Comparison of ENCODE assay signal across 23 cellular contexts in genomic region chr14:80336613-80337106, GRCh38.
"Had no signal": no experiment of that assay in that cellular context is flagged by ENCODE, and none has a peak within 500 bp of the region (broad histone marks: within the 10 kb centered on the region; RNA-seq: fewer than 3 reads in every experiment).

No MANE protein-coding gene starts in this region.

- H3K9me3 ChIP-seq: colonic mucosa, esophagus squamous epithelium, pancreas, sigmoid colon, suprapubic skin, transverse colon, upper lobe of right lung, uterus had no signal

- ATAC-seq: left lobe of liver; natural killer cell; pancreas; stimulated activated naive B cell treated with anti-CD40 and anti-IgM and Interleukin-4, amounts not matched to agents 10 μg/mL and 1 μg/mL and 100 μg/mL, for 72 hours; stimulated activated naive CD8-positive, alpha-beta T cell treated with anti-CD3 and anti-CD28 coated beads, Interleukin-15, amount 100 ng/mL, for 72 hours; upper lobe of right lung had no signal

- H3K4me3 ChIP-seq: colonic mucosa, esophagus squamous epithelium, lung, pancreas, sigmoid colon, skin epidermis, spleen, suprapubic skin, transverse colon, upper lobe of right lung, uterus had no signal

- H3K27ac ChIP-seq: colonic mucosa, esophagus squamous epithelium, pancreas, sigmoid colon, skin epidermis, spleen, suprapubic skin, transverse colon, upper lobe of right lung, uterus had no signal

- FAIRE-seq: frontal cortex, keratinocyte, pancreas had no signal

- H3K36me3 ChIP-seq: colonic mucosa, esophagus squamous epithelium, pancreas, sigmoid colon, spleen, suprapubic skin, transverse colon, upper lobe of right lung, uterus had no signal

- H3K4me1 ChIP-seq: colonic mucosa, esophagus squamous epithelium, pancreas, sigmoid colon, spleen, suprapubic skin, transverse colon, upper lobe of right lung, uterus had no signal

- H3K27me3 ChIP-seq: colonic mucosa, esophagus squamous epithelium, pancreas, sigmoid colon, spleen, suprapubic skin, transverse colon, upper lobe of right lung, uterus had no signal

- DNase-seq: colonic mucosa; dermis blood vessel endothelial cell; effector memory CD4-positive, alpha-beta T cell; erythroblast; esophagus squamous epithelium; head of caudate nucleus; natural killer cell; occipital lobe; pancreas; sigmoid colon; spleen; stimulated activated CD4-positive, alpha-beta T cell treated with anti-CD3 and anti-CD28 coated beads, Interleukin-4, amount 100 ng/mL, for 4 hours; stimulated activated naive B cell treated with anti-CD40 and anti-IgM and Interleukin-4, amounts not matched to agents 10 μg/mL and 1 μg/mL and 100 μg/mL, for 72 hours; stimulated activated naive CD8-positive, alpha-beta T cell treated with anti-CD3 and anti-CD28 coated beads, Interleukin-15, amount 100 ng/mL, for 72 hours; transverse colon; upper lobe of right lung; uterus had no signal
